In the genomic region with DNA sequence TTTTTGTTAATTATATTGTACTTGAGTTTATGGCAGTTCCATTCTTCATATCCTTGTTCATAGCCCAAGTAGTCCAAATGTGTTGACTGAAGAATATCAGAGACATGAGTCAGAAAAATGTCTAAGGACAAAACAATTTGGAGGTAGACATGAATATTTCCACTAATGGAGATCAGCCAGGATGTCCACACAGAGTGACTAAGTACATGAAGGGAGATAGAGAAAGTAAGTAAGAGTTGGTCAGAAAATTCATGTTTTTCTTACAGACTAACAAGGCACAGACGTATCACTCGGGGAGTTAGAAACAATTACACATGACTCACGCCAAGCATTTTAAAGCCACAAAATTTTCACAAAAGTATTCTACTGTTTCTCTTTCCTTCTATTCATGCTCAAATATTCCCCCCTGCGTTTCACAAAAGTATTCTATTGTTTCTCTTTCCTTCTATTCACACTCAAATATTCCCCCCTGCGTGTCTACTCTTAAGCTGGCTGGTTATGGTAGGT, we compare ENCODE assay signal across 12 cellular contexts.
A peak's percentile ranks its signal among the peaks of the same experiment; 100 is the strongest.
DNase-seq lines count a peak whose midpoint lies in the region; ATAC-seq and TF ChIP-seq lines count a peak whose summit lies in the region.
"Had no signal": no experiment of that assay in that cellular context is flagged by ENCODE, and none has a peak within 500 bp of the region (broad histone marks: within the 10 kb centered on the region; RNA-seq: fewer than 3 reads in every experiment).

No MANE protein-coding gene starts in this region.

- H3K4me3 ChIP-seq in brain microvascular endothelial cell (ENCODE audit: low read depth, low read length) = peak overlapping the region; percentile 18
- H3K4me3 ChIP-seq: cardiac muscle cell had no signal

- TF ChIP-seq CTCF in brain microvascular endothelial cell (IDR thresholded peaks at IDR 0.05; ENCODE audit: low read depth, low read length, missing control alignments) = no peak

- DNase-seq in A172 (ENCODE audit: low spot score) (peak; percentile 98), HT1080 (ENCODE audit: low read depth) (peak; percentile 99), brain microvascular endothelial cell (peak; percentile 94), iris pigment epithelial cell (ENCODE audit: low read depth) (peak; percentile 98), mucosa of gallbladder (ENCODE audit: low spot score) (no peak), NCI-H345 treated with DMSO at 0.1 percent for 48 hours (lab: John Stamatoyannopoulos, UW; ENCODE audit: unreplicated experiment) (no peak)
- DNase-seq in activated CD8-positive, alpha-beta memory T cell treated with anti-CD3 and anti-CD28 coated beads, Interleukin-2, amount 50 U/mL, for 48 hours = no peak
- DNase-seq: activated CD4-positive, alpha-beta T cell treated with anti-CD3 and anti-CD28 coated beads for 1 hour; left cardiac atrium; substantia nigra had no signal

- in situ Hi-C loops in brain microvascular endothelial cell (cut with HindIII; ENCODE audit: low pct_ligation_motif_present, low sequenced_read_pairs) = no loop called here

- no peaks in the 10 kb centered on the region for H3K36me3 ChIP-seq in brain microvascular endothelial cell (replicated peaks)
- H3K36me3 ChIP-seq: cardiac muscle cell had no signal

- ATAC-seq in HG02763 (IDR thresholded peaks at IDR 0.05; ENCODE audit: unreplicated experiment) = no peak

- no peaks in the 10 kb centered on the region for H3K27me3 ChIP-seq in brain microvascular endothelial cell (replicated peaks)
- H3K27me3 ChIP-seq: cardiac muscle cell had no signal

- peak overlapping the region; percentile 86 for H3K27ac ChIP-seq in brain microvascular endothelial cell
- H3K27ac ChIP-seq: cardiac muscle cell had no signal

Comparison
In these comparisons a context has a peak if more than half of its experiments do, and no peak if none do; other contexts are left out.
1. DNase-seq: peak in A172 (single experiment), HT1080 (single experiment), brain microvascular endothelial cell (single experiment) and iris pigment epithelial cell (single experiment); none in activated CD8-positive, alpha-beta memory T cell treated with anti-CD3 and anti-CD28 coated beads, Interleukin-2, amount 50 U/mL, for 48 hours (single experiment), mucosa of gallbladder (single experiment) and NCI-H345 treated with DMSO at 0.1 percent for 48 hours (single experiment).